In the genomic region with DNA sequence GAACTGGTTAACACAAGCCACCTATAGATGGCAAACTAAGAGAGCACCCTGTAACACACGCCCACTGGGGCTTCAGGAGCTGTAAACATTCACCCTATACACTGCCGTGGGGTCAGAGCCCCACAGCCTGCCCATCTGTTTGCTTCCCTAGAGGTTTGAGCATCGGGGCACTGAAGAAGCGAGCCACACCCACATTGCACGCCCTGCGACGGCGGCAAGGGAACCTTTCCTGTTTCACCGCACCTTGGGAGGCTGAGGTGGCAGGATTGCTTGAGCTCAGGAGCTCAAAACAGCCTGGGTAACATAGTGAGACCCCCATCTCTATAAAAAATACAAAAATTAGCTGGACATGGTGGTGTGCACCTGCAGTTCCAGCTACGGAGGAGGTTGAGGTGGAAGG, we compare ENCODE assay signal across 27 cellular contexts.
"Had no signal": no experiment of that assay in that cellular context is flagged by ENCODE, and none has a peak within 500 bp of the region (broad histone marks: within the 10 kb centered on the region; RNA-seq: fewer than 3 reads in every experiment).

No MANE protein-coding gene starts in this region.

- H3K36me3 Mint-ChIP-seq: activated CD4-positive, alpha-beta memory T cell treated with anti-CD3 and anti-CD28 coated beads for 36 hours; activated CD8-positive, alpha-beta memory T cell treated with anti-CD3 and anti-CD28 coated beads, Interleukin-2, amount 10 ng/mL, durations not matched to agents 7 days and 5 days; activated naive CD4-positive, alpha-beta T cell treated with anti-CD3 and anti-CD28 coated beads, Interleukin-2, amount 50 U/mL, for 24 hours; activated naive CD8-positive, alpha-beta T cell treated with anti-CD3 and anti-CD28 coated beads for 36 hours had no signal

- ATAC-seq: activated CD4-positive, alpha-beta T cell treated with anti-CD3 and anti-CD28 coated beads for 36 hours; activated CD8-positive, alpha-beta memory T cell treated with anti-CD3 and anti-CD28 coated beads, Interleukin-2, amount 10 ng/mL, durations not matched to agents 7 days and 5 days; activated CD8-positive, alpha-beta T cell treated with anti-CD3 and anti-CD28 coated beads, Interleukin-2, amount 10 ng/mL, durations not matched to agents 7 days and 5 days; activated naive CD8-positive, alpha-beta T cell treated with anti-CD3 and anti-CD28 coated beads, Interleukin-2, amount 50 U/mL, for 24 hours; body of pancreas; gastroesophageal sphincter had no signal

- H3K9me3 Mint-ChIP-seq: activated CD4-positive, alpha-beta memory T cell treated with anti-CD3 and anti-CD28 coated beads for 36 hours; activated CD4-positive, alpha-beta T cell treated with anti-CD3 and anti-CD28 coated beads, Interleukin-2, amount 10 ng/mL, durations not matched to agents 24 days and 14 days; activated naive CD4-positive, alpha-beta T cell treated with anti-CD3 and anti-CD28 coated beads for 36 hours; activated naive CD4-positive, alpha-beta T cell treated with anti-CD3 and anti-CD28 coated beads, Interleukin-2, amount 50 U/mL, for 24 hours; activated naive CD8-positive, alpha-beta T cell treated with anti-CD3 and anti-CD28 coated beads for 36 hours; activated naive CD8-positive, alpha-beta T cell treated with anti-CD3 and anti-CD28 coated beads, Interleukin-2, amount 50 U/mL, for 24 hours; activated T-helper 1 cell treated with anti-CD3 and anti-CD28 coated beads, Interleukin-12 subunit alpha, Interleukin-12 subunit beta, Interleukin-2, Interleukin-4 antibody, amounts not matched to agents 30 ng/mL and 10 ng/mL and 1 ng/mL, durations not matched to agents 14 hours and 24 hours and 36 hours; activated T-helper 2 cell treated with anti-CD3 and anti-CD28 coated beads, Interferon-gamma antibody, Interleukin-2, Interleukin-4, amounts not matched to agents 10 μg/mL and 5 μg/mL and 100 μg/mL, durations not matched to agents 14 hours and 24 hours and 36 hours had no signal

- H3K4me3 Mint-ChIP-seq: activated CD4-positive, alpha-beta memory T cell treated with anti-CD3 and anti-CD28 coated beads for 36 hours; activated CD4-positive, alpha-beta T cell treated with anti-CD3 and anti-CD28 coated beads for 36 hours; activated CD4-positive, alpha-beta T cell treated with anti-CD3 and anti-CD28 coated beads, Interleukin-2, amount 10 ng/mL, durations not matched to agents 24 days and 14 days; activated CD8-positive, alpha-beta memory T cell treated with anti-CD3 and anti-CD28 coated beads, Interleukin-2, amount 10 ng/mL, durations not matched to agents 7 days and 5 days; activated CD8-positive, alpha-beta T cell treated with anti-CD3 and anti-CD28 coated beads, Interleukin-2, amount 10 ng/mL, durations not matched to agents 7 days and 5 days; activated naive CD4-positive, alpha-beta T cell treated with anti-CD3 and anti-CD28 coated beads for 36 hours; activated naive CD4-positive, alpha-beta T cell treated with anti-CD3 and anti-CD28 coated beads, Interleukin-2, amount 50 U/mL, for 24 hours; activated naive CD8-positive, alpha-beta T cell treated with anti-CD3 and anti-CD28 coated beads for 36 hours; activated naive CD8-positive, alpha-beta T cell treated with anti-CD3 and anti-CD28 coated beads, Interleukin-2, amount 50 U/mL, for 24 hours; activated T-helper 1 cell treated with anti-CD3 and anti-CD28 coated beads, Interleukin-12 subunit alpha, Interleukin-12 subunit beta, Interleukin-2, Interleukin-4 antibody, amounts not matched to agents 30 ng/mL and 10 ng/mL and 1 ng/mL, durations not matched to agents 14 hours and 24 hours and 36 hours had no signal

- DNase-seq: activated CD4-positive, alpha-beta memory T cell treated with anti-CD3 and anti-CD28 coated beads for 36 hours; activated CD4-positive, alpha-beta T cell treated with anti-CD3 and anti-CD28 coated beads for 36 hours; activated CD4-positive, alpha-beta T cell treated with anti-CD3 and anti-CD28 coated beads, Interleukin-2, amount 10 ng/mL, durations not matched to agents 24 days and 14 days; activated CD4-positive, CD25-positive, alpha-beta regulatory T cell; activated CD4-positive, CD25-positive, alpha-beta regulatory T cell treated with anti-CD3 and anti-CD28 coated beads, Interleukin-2, amount 50 U/mL, for 72 hours; activated CD8-positive, alpha-beta memory T cell treated with anti-CD3 and anti-CD28 coated beads, Interleukin-2, amount 10 ng/mL, durations not matched to agents 7 days and 5 days; activated CD8-positive, alpha-beta memory T cell treated with anti-CD3 and anti-CD28 coated beads, Interleukin-2, amount 50 U/mL, for 4 hours; activated CD8-positive, alpha-beta T cell treated with anti-CD3 and anti-CD28 coated beads, Interleukin-2, amount 10 ng/mL, durations not matched to agents 7 days and 5 days; activated naive CD4-positive, alpha-beta T cell treated with anti-CD3 and anti-CD28 coated beads for 36 hours; activated naive CD8-positive, alpha-beta T cell treated with anti-CD3 and anti-CD28 coated beads for 36 hours; activated naive CD8-positive, alpha-beta T cell treated with anti-CD3 and anti-CD28 coated beads, Interleukin-2, amount 50 U/mL, for 24 hours; activated T-cell treated with anti-CD3 and anti-CD28 coated beads, Interleukin-2, amount 50 U/mL, for 1 hour; activated T-cell treated with anti-CD3 and anti-CD28 coated beads, Interleukin-2, amount 50 U/mL, for 48 hours; adrenal gland; amygdala; body of pancreas; central memory CD4-positive, alpha-beta T cell; cerebellar nuclear complex; colonic mucosa; effector CD8-positive, alpha-beta T cell; esophagus squamous epithelium; foreskin melanocyte; T-helper 2 cell had no signal

- H3K27ac Mint-ChIP-seq: activated CD4-positive, alpha-beta memory T cell treated with anti-CD3 and anti-CD28 coated beads for 36 hours; activated CD4-positive, alpha-beta T cell treated with anti-CD3 and anti-CD28 coated beads for 36 hours; activated CD4-positive, alpha-beta T cell treated with anti-CD3 and anti-CD28 coated beads, Interleukin-2, amount 10 ng/mL, durations not matched to agents 24 days and 14 days; activated CD8-positive, alpha-beta memory T cell treated with anti-CD3 and anti-CD28 coated beads, Interleukin-2, amount 10 ng/mL, durations not matched to agents 7 days and 5 days; activated CD8-positive, alpha-beta T cell treated with anti-CD3 and anti-CD28 coated beads, Interleukin-2, amount 10 ng/mL, durations not matched to agents 7 days and 5 days; activated naive CD4-positive, alpha-beta T cell treated with anti-CD3 and anti-CD28 coated beads for 36 hours; activated naive CD4-positive, alpha-beta T cell treated with anti-CD3 and anti-CD28 coated beads, Interleukin-2, amount 50 U/mL, for 24 hours; activated naive CD8-positive, alpha-beta T cell treated with anti-CD3 and anti-CD28 coated beads for 36 hours; activated naive CD8-positive, alpha-beta T cell treated with anti-CD3 and anti-CD28 coated beads, Interleukin-2, amount 50 U/mL, for 24 hours; activated T-helper 1 cell treated with anti-CD3 and anti-CD28 coated beads, Interleukin-12 subunit alpha, Interleukin-12 subunit beta, Interleukin-2, Interleukin-4 antibody, amounts not matched to agents 30 ng/mL and 10 ng/mL and 1 ng/mL, durations not matched to agents 14 hours and 24 hours and 36 hours; activated T-helper 2 cell treated with anti-CD3 and anti-CD28 coated beads, Interferon-gamma antibody, Interleukin-2, Interleukin-4, amounts not matched to agents 10 μg/mL and 5 μg/mL and 100 μg/mL, durations not matched to agents 14 hours and 24 hours and 36 hours had no signal
